Comparison of ENCODE assay signal across 1 cellular context in genomic region chr7:7136857-7137309, GRCh38.
TF ChIP-seq lines count a peak whose summit lies in the region.

No MANE protein-coding gene starts in this region.

TF ChIP-seq in HepG2, 621 proteins besides CTCF, POLR2A, EP300 and RAD21 (continued from another document):
- TF ChIP-seq IKZF5 (CRISPR knock-in tag; IDR thresholded peaks at IDR 0.05) (no peak), NCOR1 (IDR thresholded peaks at IDR 0.05; ENCODE audit: borderline replicate concordance, low read length) (peak; percentile 73; the same call in 1 of the 2 replicates), KAT8 (CRISPR knock-in tag; IDR thresholded peaks at IDR 0.05) (peak; percentile 49; the same call in 1 of the 2 replicates), YEATS2 (CRISPR knock-in tag; IDR thresholded peaks at IDR 0.05; ENCODE audit: borderline replicate concordance) (no peak), SIN3B (IDR thresholded peaks at IDR 0.05; ENCODE audit: low read length) (no peak), MXD1 (CRISPR knock-in tag; IDR thresholded peaks at IDR 0.05) (no peak), SOX6 (IDR thresholded peaks at IDR 0.05) (no peak), SOX6 (CRISPR knock-in tag; IDR thresholded peaks at IDR 0.05) (peak; percentile 58; the same call in 1 of the 2 replicates), ZNF552 (CRISPR knock-in tag; IDR thresholded peaks at IDR 0.05; ENCODE audit: borderline replicate concordance) (no peak), ZNF572 (CRISPR knock-in tag; IDR thresholded peaks at IDR 0.05) (no peak), MAFF (IDR thresholded peaks at IDR 0.05; ENCODE audit: low read depth, low read length) (no peak), ZNF33B (CRISPR knock-in tag; IDR thresholded peaks at IDR 0.05) (no peak), SNRNP70 (IDR thresholded peaks at IDR 0.05; ENCODE audit: low read depth, low read length) (no peak), SRY (CRISPR knock-in tag; IDR thresholded peaks at IDR 0.05) (no peak), PRDM10 (CRISPR knock-in tag; IDR thresholded peaks at IDR 0.05; ENCODE audit: low read depth) (no peak), THAP8 (CRISPR knock-in tag; IDR thresholded peaks at IDR 0.05; ENCODE audit: borderline replicate concordance) (no peak), ZXDC (CRISPR knock-in tag; IDR thresholded peaks at IDR 0.05) (no peak), ARNT (IDR thresholded peaks at IDR 0.05) (no peak)
